Comparison of ENCODE assay signal across 1 cellular context in genomic region chr20:62010551-62011402, GRCh38.
A peak's percentile ranks its signal among the peaks of the same experiment; 100 is the strongest.
TF ChIP-seq lines count a peak whose summit lies in the region.

No MANE protein-coding gene starts in this region.

TF ChIP-seq in HepG2, 621 proteins besides CTCF, POLR2A, EP300 and RAD21 (continued from another document and continues in another):
- peak; percentile 71 for TF ChIP-seq ZNF687 (CRISPR knock-in tag; IDR thresholded peaks at IDR 0.05)
- TF ChIP-seq MLXIP (CRISPR knock-in tag; IDR thresholded peaks at IDR 0.05; ENCODE audit: borderline replicate concordance), result 0 out of 2 replicates have a peak, but pooled peaks have one; percentile 23
- peak; percentile 44; the same call in 1 of the 2 replicates for TF ChIP-seq SALL1 (CRISPR knock-in tag; IDR thresholded peaks at IDR 0.05)
- TF ChIP-seq AKAP8 (CRISPR knock-in tag; IDR thresholded peaks at IDR 0.05), result 0 out of 2 replicates have a peak, but pooled peaks have one; percentile 49
- no peak for TF ChIP-seq FOXO1 (CRISPR knock-in tag; IDR thresholded peaks at IDR 0.05)
- 0 out of 2 replicates have a peak, but pooled peaks have one; percentile 51 for TF ChIP-seq ZNF224 (CRISPR knock-in tag; IDR thresholded peaks at IDR 0.05)
- TF ChIP-seq CEBPG (CRISPR knock-in tag; IDR thresholded peaks at IDR 0.05), result peak; percentile 29; the same call in 1 of the 2 replicates
- peak; percentile 77 for TF ChIP-seq PATZ1 (CRISPR knock-in tag; IDR thresholded peaks at IDR 0.05)
- TF ChIP-seq IKZF5 (CRISPR knock-in tag; IDR thresholded peaks at IDR 0.05), result 0 out of 2 replicates have a peak, but pooled peaks have one; percentile 32
- TF ChIP-seq SIN3A (IDR thresholded peaks at IDR 0.05; ENCODE audit: borderline replicate concordance, low read depth, low read length), result peak; percentile 53; the same call in 1 of the 2 replicates
- peak; percentile 84 for TF ChIP-seq MYC (CRISPR knock-in tag; IDR thresholded peaks at IDR 0.05; ENCODE audit: borderline replicate concordance)
- no peak for TF ChIP-seq KLF9 (CRISPR knock-in tag; IDR thresholded peaks at IDR 0.05; ENCODE audit: low read depth)
- TF ChIP-seq ZFP91 (CRISPR knock-in tag; IDR thresholded peaks at IDR 0.05; ENCODE audit: borderline replicate concordance), result peak; percentile 20; the same call in 1 of the 2 replicates
- TF ChIP-seq HNRNPLL (IDR thresholded peaks at IDR 0.05; ENCODE audit: low read depth, low read length, poor library complexity, severe bottlenecking), result no peak
- TF ChIP-seq UBTF (CRISPR knock-in tag; IDR thresholded peaks at IDR 0.05), result no peak
- 0 out of 2 replicates have a peak, but pooled peaks have one; percentile 32 for TF ChIP-seq GATAD2A (CRISPR knock-in tag; IDR thresholded peaks at IDR 0.05)
- TF ChIP-seq PCBP1 (IDR thresholded peaks at IDR 0.05; ENCODE audit: borderline replicate concordance, low read depth, low read length), result no peak
- TF ChIP-seq ZC3H13 (CRISPR knock-in tag; IDR thresholded peaks at IDR 0.05), result no peak
- peak; percentile 56; the same call in 1 of the 2 replicates for TF ChIP-seq TFDP1 (CRISPR knock-in tag; IDR thresholded peaks at IDR 0.05; ENCODE audit: borderline replicate concordance)
- 0 out of 2 replicates have a peak, but pooled peaks have one; percentile 55 for TF ChIP-seq KDM3A (CRISPR knock-in tag; IDR thresholded peaks at IDR 0.05; ENCODE audit: low read depth)
- TF ChIP-seq LCORL (IDR thresholded peaks at IDR 0.05), result no peak
- TF ChIP-seq LCORL (CRISPR knock-in tag; IDR thresholded peaks at IDR 0.05), result no peak
- TF ChIP-seq ZSCAN5A (CRISPR knock-in tag; IDR thresholded peaks at IDR 0.05; ENCODE audit: borderline replicate concordance), result 0 out of 2 replicates have a peak, but pooled peaks have one; percentile 24
- TF ChIP-seq SNAPC2 (CRISPR knock-in tag; IDR thresholded peaks at IDR 0.05), result 0 out of 2 replicates have a peak, but pooled peaks have one; percentile 48
- TF ChIP-seq NFIB (CRISPR knock-in tag; IDR thresholded peaks at IDR 0.05; ENCODE audit: borderline replicate concordance), result no peak
- peak; percentile 26; the same call in 1 of the 2 replicates for TF ChIP-seq ZNF281 (CRISPR knock-in tag; IDR thresholded peaks at IDR 0.05; ENCODE audit: borderline replicate concordance)
- TF ChIP-seq GATAD1 (CRISPR knock-in tag; IDR thresholded peaks at IDR 0.05), result 0 out of 2 replicates have a peak, but pooled peaks have one; percentile 28
- peak; percentile 67; the same call in 1 of the 2 replicates for TF ChIP-seq ZBTB38 (CRISPR knock-in tag; IDR thresholded peaks at IDR 0.05)
- TF ChIP-seq HNF1B (CRISPR knock-in tag; IDR thresholded peaks at IDR 0.05), result 0 out of 2 replicates have a peak, but pooled peaks have one; percentile 28
- no peak for TF ChIP-seq NFE2 (CRISPR knock-in tag; IDR thresholded peaks at IDR 0.05)
- 0 out of 2 replicates have a peak, but pooled peaks have one; percentile 25 for TF ChIP-seq TEAD2 (CRISPR knock-in tag; IDR thresholded peaks at IDR 0.05)
- TF ChIP-seq KDM2A (CRISPR knock-in tag; IDR thresholded peaks at IDR 0.05; ENCODE audit: borderline replicate concordance, low read depth), result peak; percentile 58
- no peak for TF ChIP-seq CCDC6 (CRISPR knock-in tag; IDR thresholded peaks at IDR 0.05)
- no peak for TF ChIP-seq IKZF1 (IDR thresholded peaks at IDR 0.05)
- no peak for TF ChIP-seq ZNF672 (CRISPR knock-in tag; IDR thresholded peaks at IDR 0.05)
